1 cellular context compared by ENCODE assay signal in genomic region chr9:136245194-136246150, GRCh38.
TF ChIP-seq lines count a peak whose summit lies in the region.

Gene QSOX2, minus strand, starts transcription at chr9:136245812. Its CDS starts 9 bp downstream, at chr9:136245803.

TF ChIP-seq in HEK293, 187 proteins besides CTCF, POLR2A, EP300 and RAD21 (continued from another document):
- no peak for TF ChIP-seq PBX3 (CRISPR knock-in tag; IDR thresholded peaks at IDR 0.05)
- no peak for TF ChIP-seq ZNF48 (tag by site-specific recombination; IDR thresholded peaks at IDR 0.05)
- no peak; the same call in 1 of the 2 replicates for TF ChIP-seq ZNF335 (tag by site-specific recombination; conservative IDR thresholded peaks at IDR 0.05)
- no peak for TF ChIP-seq HOXA7 (CRISPR knock-in tag; IDR thresholded peaks at IDR 0.05; ENCODE audit: borderline replicate concordance)
- TF ChIP-seq ZNF660 (tag by site-specific recombination; IDR thresholded peaks at IDR 0.05) = 0 out of 2 replicates have a peak, but pooled peaks have one; percentile 46
- 0 out of 2 replicates have a peak, but pooled peaks have one; percentile 68 for TF ChIP-seq HOXC10 (CRISPR knock-in tag; IDR thresholded peaks at IDR 0.05)
- no peak for TF ChIP-seq ZNF148 (tag by site-specific recombination; IDR thresholded peaks at IDR 0.05; ENCODE audit: borderline replicate concordance)
- TF ChIP-seq ZFP3 (tag by site-specific recombination; IDR thresholded peaks at IDR 0.05; ENCODE audit: low read depth) = no peak
- peak; percentile 91 for TF ChIP-seq REST (tag by site-specific recombination; IDR thresholded peaks at IDR 0.05)
TF ChIP-seq in HEK293: peak in this region for 15.
